In genomic region chr18:12702221-12703095, GRCh38 we compare ENCODE assay signal across 1 cellular context.
TF ChIP-seq lines count a peak whose summit lies in the region.

TSS of gene CEP76 (minus strand) at chr18:12702723. CDS start at chr18:12702548, 175 bp downstream.
TSS of gene PSMG2 (plus strand) at chr18:12703042. CDS start at chr18:12703108, 66 bp downstream.

TF ChIP-seq in WTC11, 78 proteins besides CTCF, POLR2A, EP300 and RAD21 (continued from another document):
- TF ChIP-seq AR (CRISPR knock-in tag; IDR thresholded peaks at IDR 0.05) (no peak), PREB (CRISPR knock-in tag; IDR thresholded peaks at IDR 0.05; ENCODE audit: borderline replicate concordance) (0 out of 2 replicates have a peak, but pooled peaks have one; percentile 7), FOXJ3 (CRISPR knock-in tag; IDR thresholded peaks at IDR 0.05; ENCODE audit: borderline replicate concordance) (no peak), NFATC4 (CRISPR knock-in tag; IDR thresholded peaks at IDR 0.05) (no peak), TCF7 (CRISPR knock-in tag; IDR thresholded peaks at IDR 0.05; ENCODE audit: low read depth) (no peak), MAX (CRISPR knock-in tag; IDR thresholded peaks at IDR 0.05) (peak; percentile 76), ZSCAN18 (CRISPR knock-in tag; IDR thresholded peaks at IDR 0.05) (no peak), FOXP1 (CRISPR knock-in tag; IDR thresholded peaks at IDR 0.05; ENCODE audit: borderline replicate concordance) (no peak), ZNF317 (CRISPR knock-in tag; IDR thresholded peaks at IDR 0.05; ENCODE audit: borderline replicate concordance, low read depth) (no peak), ZNF263 (CRISPR knock-in tag; IDR thresholded peaks at IDR 0.05; ENCODE audit: low read depth) (no peak), JUN (CRISPR knock-in tag; IDR thresholded peaks at IDR 0.05) (0 out of 2 replicates have a peak, but pooled peaks have one; percentile 35), ARID4B (CRISPR knock-in tag; IDR thresholded peaks at IDR 0.05; ENCODE audit: borderline replicate concordance) (no peak; the same call in none of the 2 replicates), ZNF532 (CRISPR knock-in tag; IDR thresholded peaks at IDR 0.05; ENCODE audit: borderline replicate concordance) (no peak), HMGA2 (CRISPR knock-in tag; IDR thresholded peaks at IDR 0.05) (no peak), ATF6 (CRISPR knock-in tag; IDR thresholded peaks at IDR 0.05) (no peak), PRDM15 (CRISPR knock-in tag; IDR thresholded peaks at IDR 0.05) (no peak), GABPB1 (CRISPR knock-in tag; IDR thresholded peaks at IDR 0.05) (peak; percentile 66), SOX15 (CRISPR knock-in tag; IDR thresholded peaks at IDR 0.05) (no peak), MLX (CRISPR knock-in tag; IDR thresholded peaks at IDR 0.05) (no peak), TEAD1 (CRISPR knock-in tag; IDR thresholded peaks at IDR 0.05) (peak; percentile 73), ETV6 (CRISPR knock-in tag; IDR thresholded peaks at IDR 0.05) (0 out of 2 replicates have a peak, but pooled peaks have one; percentile 75), ATF3 (CRISPR knock-in tag; conservative IDR thresholded peaks at IDR 0.05) (no peak), ZNF281 (CRISPR knock-in tag; IDR thresholded peaks at IDR 0.05) (no peak)
TF ChIP-seq in WTC11: peak in this region for 16.
